8 cellular contexts compared by ENCODE assay signal in the genomic region with DNA sequence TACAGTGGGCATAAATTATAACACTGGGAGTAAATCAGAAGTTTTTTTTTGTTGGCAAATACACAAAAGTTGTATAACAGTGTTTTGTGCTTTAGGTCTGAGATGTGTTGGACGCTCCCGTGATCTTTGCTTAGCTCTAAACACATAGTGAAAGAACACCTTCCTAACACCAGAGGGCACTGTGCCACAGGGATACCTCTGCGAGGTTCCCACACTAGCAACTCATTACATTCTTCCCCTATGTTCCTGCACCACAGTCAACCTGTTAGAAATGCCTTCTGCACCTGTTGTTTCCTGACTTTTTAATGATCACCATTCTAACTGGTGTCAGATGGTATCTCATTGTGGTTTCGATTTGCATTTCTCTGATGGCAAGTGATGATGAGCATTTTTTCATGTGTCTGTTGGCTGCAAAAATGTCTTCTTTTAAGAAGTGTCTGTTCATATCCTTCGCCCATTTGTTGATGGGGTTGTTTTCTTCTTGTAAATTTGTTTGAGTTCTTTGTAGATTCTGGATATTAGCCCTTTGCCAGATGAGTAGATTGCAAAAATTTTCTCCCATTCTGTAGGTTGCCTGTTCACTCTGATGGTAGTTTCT. TPM values are rescaled to one million over a fixed set of nuclear protein-coding genes. Genes with fewer than 3 reads are reported as not detected.
A peak's percentile ranks its signal among the peaks of the same experiment; 100 is the strongest.
DNase-seq lines count a peak whose midpoint lies in the region; ATAC-seq and TF ChIP-seq lines count a peak whose summit lies in the region.
"Not testable (repeated sequence)": the region's sequence is repeated elsewhere in the genome, so short reads cannot be mapped to it uniquely, and the experiment has no call there.

No MANE protein-coding gene starts in this region.

- not testable (repeated sequence) for BruUV-seq in OCI-LY7 (replicated peaks; lab: Mats Ljungman, UMichigan)

- peak; percentile 76 for DNase-seq in G401 (ENCODE audit: low spot score)
- DNase-seq in H4 (ENCODE audit: low spot score) = peak; percentile 83
- peak; percentile 83 for DNase-seq in OCI-LY7 (ENCODE audit: low spot score)
- DNase-seq in activated T-cell treated with anti-CD3 and anti-CD28 coated beads for 1 hour (ENCODE audit: low read depth) = peak; percentile 53
- peak; percentile 44 for DNase-seq in epithelial cell of proximal tubule (ENCODE audit: low read depth)
- DNase-seq in naive B cell = peak; percentile 57
- DNase-seq in stimulated activated naive CD4-positive, alpha-beta T cell treated with Interleukin-2 at 50 U/mL for 16 hours (lab: John Stamatoyannopoulos, UW) = peak; percentile 48

- not testable (repeated sequence) for H4K20me1 ChIP-seq in KMS-11 (ENCODE audit: insufficient read depth); OCI-LY7 (ENCODE audit: insufficient read depth, low read length)

- POLR2A ChIA-PET in OCI-LY7 (lab: Charles Lee) = not testable (repeated sequence)

- CTCF ChIA-PET in OCI-LY7 (lab: Charles Lee; ENCODE audit: unreplicated experiment) = not testable (repeated sequence)

- H3K4me3 ChIP-seq in KMS-11 (IDR thresholded peaks at IDR 0.05; ENCODE audit: insufficient read depth, low read depth, low read length); OCI-LY7 (ENCODE audit: low read depth, low read length, poor library complexity, severe bottlenecking); epithelial cell of proximal tubule (ENCODE audit: low read depth, low read length): not testable (repeated sequence)

- H3K4me1 ChIP-seq in KMS-11 (ENCODE audit: low read depth, poor library complexity, severe bottlenecking) = peaks cover 14% of the 10 kb centered on the region
- not testable (repeated sequence) for H3K4me1 ChIP-seq in OCI-LY7 (ENCODE audit: insufficient read depth, low read length, poor library complexity, severe bottlenecking)

- H3K36me3 ChIP-seq in KMS-11 (ENCODE audit: insufficient read depth); OCI-LY7 (ENCODE audit: insufficient read depth, low read length): not testable (repeated sequence)

- TF ChIP-seq CTCF in KMS-11 (conservative IDR thresholded peaks at IDR 0.05; ENCODE audit: low read depth, low read length) (peak; percentile 69), OCI-LY7 (conservative IDR thresholded peaks at IDR 0.05; ENCODE audit: low read length) (peak; percentile 84), epithelial cell of proximal tubule (conservative IDR thresholded peaks at IDR 0.05; ENCODE audit: low read depth, low read length) (peak; percentile 88)

- H3K27me3 ChIP-seq in KMS-11 (ENCODE audit: insufficient read depth, low read depth) = not testable (repeated sequence)

- not testable (repeated sequence) for H3K9me3 Mint-ChIP-seq in naive B cell

- in situ Hi-C loops in G401 (cut with HindIII; ENCODE audit: low sequenced_read_pairs) = not testable (repeated sequence)

- H3K79me2 ChIP-seq in KMS-11 (ENCODE audit: insufficient read depth, low read depth) = peaks cover 18% of the 10 kb centered on the region; the same call in 1 of the 2 replicates
- not testable (repeated sequence) for H3K79me2 ChIP-seq in OCI-LY7 (ENCODE audit: insufficient read depth, low read depth, low read length)

- intact Hi-C loops in OCI-LY7 (cut with micrococcal nuclease; ENCODE audit: unreplicated experiment) = loop anchor here (1.0 to 5.0 kb wide), 2 partner anchors 498 to 1031 kb away; no protein-coding TSS in a partner anchor

- peak overlapping the region in 1 of 8 donors; percentile 10 for H3K4me3 Mint-ChIP-seq in naive B cell

- not testable (repeated sequence) for H3K9ac ChIP-seq in KMS-11

- H3K36me3 Mint-ChIP-seq in naive B cell = not testable (repeated sequence)

- H3K4me2 ChIP-seq in KMS-11; OCI-LY7 (ENCODE audit: low read length): not testable (repeated sequence)

- not testable (repeated sequence) for H3K27ac ChIP-seq in KMS-11; OCI-LY7 (ENCODE audit: low read depth, low read length, poor library complexity, severe bottlenecking)

- not testable (repeated sequence) for H3K4me1 Mint-ChIP-seq in naive B cell

- H3K27me3 Mint-ChIP-seq in naive B cell = not testable (repeated sequence)

- peak; percentile 34 to 54 for ATAC-seq in naive B cell (ENCODE audit: low read depth in 2 of 2)

- H3K9me2 ChIP-seq in OCI-LY7 (ENCODE audit: insufficient read depth, low read length) = not testable (repeated sequence)

- H3K27ac Mint-ChIP-seq in naive B cell = not testable (repeated sequence)

- not testable (repeated sequence) for H3K9me3 ChIP-seq in OCI-LY7 (ENCODE audit: low read length)

- not testable (repeated sequence) for H2AFZ ChIP-seq in KMS-11 (ENCODE audit: low read depth); OCI-LY7 (ENCODE audit: low read length)

RNA-seq across cellular contexts. Expression of gene TARS1, which starts 4.8 kb away (rescaled TPM):
- 216 and 311 TPM in 2 replicates for total RNA-seq in G401 (2014; rRNA removed; shearing (Covaris generic))
- 307 and 380 TPM in 2 replicates for total RNA-seq in H4 (2014; rRNA removed; shearing (Covaris generic))
- 101 and 118 TPM in 2 replicates for total RNA-seq in OCI-LY7 (2014; rRNA removed; shearing (Covaris generic))
- total RNA-seq in OCI-LY7 (2022) (96.9 and 105 TPM in 2 replicates), epithelial cell of proximal tubule (182 and 266 TPM in 2 replicates)
- polyA plus RNA-seq in naive B cell (ENCODE audit: low read depth in 6 of 6) = 10 to 100 TPM; 27.0 to 49.3 (median 43.0) TPM
